8 cellular contexts compared by ENCODE assay signal in the genomic region with DNA sequence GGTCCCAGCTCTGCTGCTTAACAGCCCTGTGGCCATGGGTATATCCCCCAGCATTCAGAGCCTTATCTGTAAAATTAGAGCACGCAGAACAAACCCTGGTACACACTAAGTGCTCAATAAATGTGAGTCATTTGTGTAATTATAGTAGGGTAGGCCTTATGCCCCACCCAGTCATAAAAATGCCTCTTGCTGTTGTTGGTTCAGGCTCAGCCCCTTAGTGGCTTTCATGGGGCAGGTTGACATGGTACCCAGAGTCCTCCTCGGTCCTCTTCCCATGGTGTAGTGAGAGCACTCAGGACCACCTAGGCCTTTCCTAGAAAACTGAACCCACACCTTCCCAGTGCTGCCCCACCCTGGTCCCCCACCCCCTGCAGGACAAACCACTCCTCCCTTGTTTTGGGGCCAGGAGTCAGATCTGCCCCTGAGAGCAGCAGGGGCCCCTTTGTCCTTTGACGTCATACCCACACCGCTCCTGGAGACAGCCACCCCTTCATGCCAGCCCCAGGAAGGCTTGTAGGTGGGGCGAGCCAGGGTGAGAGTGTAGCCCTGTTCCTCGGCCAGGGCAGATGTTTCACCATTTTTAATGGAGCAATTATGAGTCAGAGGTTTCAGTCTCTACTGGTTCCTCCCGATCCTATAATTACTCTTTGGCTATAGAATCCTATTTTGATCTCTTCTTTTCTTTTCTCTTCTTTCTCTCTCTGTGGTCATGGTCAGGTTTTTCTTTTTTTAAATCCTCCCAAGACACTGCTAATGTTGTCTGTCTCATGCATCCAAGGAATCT. TPM values are rescaled to one million over a fixed set of nuclear protein-coding genes. Genes with fewer than 3 reads are reported as not detected.
A peak's percentile ranks its signal among the peaks of the same experiment; 100 is the strongest.
DNase-seq lines count a peak whose midpoint lies in the region; ATAC-seq and TF ChIP-seq lines count a peak whose summit lies in the region.

No MANE protein-coding gene starts in this region.

- TF ChIP-seq CTCF in CD4-positive, alpha-beta T cell (IDR thresholded peaks at IDR 0.05): no peak
- no peak for TF ChIP-seq CTCF in endodermal cell (conservative IDR thresholded peaks at IDR 0.05)

- H3K27me3 Mint-ChIP-seq in CD4-positive, alpha-beta T cell: no peaks in the 10 kb centered on the region
- H3K27me3 Mint-ChIP-seq in T-cell (no peaks in the 10 kb centered on the region), endodermal cell (ENCODE audit: insufficient read depth) (no peaks in the 10 kb centered on the region)
- no peaks in the 10 kb centered on the region for H3K27me3 Mint-ChIP-seq in naive thymus-derived CD4-positive, alpha-beta T cell

- H3K36me3 ChIP-seq in endodermal cell (ENCODE audit: control insufficient read depth, insufficient read depth, low read length): peaks cover 46% of the 10 kb centered on the region
- no peaks in the 10 kb centered on the region for H3K36me3 ChIP-seq in naive thymus-derived CD4-positive, alpha-beta T cell (ENCODE audit: control insufficient read depth in 2 of 3, insufficient read depth in 3 of 3, low read length in 3 of 3)

- no peak overlapping the region for H3K27ac ChIP-seq in CD4-positive, alpha-beta T cell (ENCODE audit: low read depth, low read length)
- peak overlapping the region; percentile 90 for H3K27ac ChIP-seq in endodermal cell (ENCODE audit: low read depth, low read length)
- H3K27ac ChIP-seq in naive thymus-derived CD4-positive, alpha-beta T cell (ENCODE audit: low read depth, low read length): no peak overlapping the region

- H3K36me3 Mint-ChIP-seq in CD4-positive, alpha-beta T cell (ENCODE audit: low read depth): peaks cover 9% of the 10 kb centered on the region
- H3K36me3 Mint-ChIP-seq in T-cell: peaks cover 14% of the 10 kb centered on the region
- H3K36me3 Mint-ChIP-seq in endodermal cell (ENCODE audit: low read depth): peaks cover 44% of the 10 kb centered on the region
- peaks cover 0 to 29% (median 5%) of the 10 kb centered on the region in 5 donors for H3K36me3 Mint-ChIP-seq in naive thymus-derived CD4-positive, alpha-beta T cell

- DNase-seq in CD4-positive, alpha-beta T cell: peak in 2 of 10 experiments; percentile 43
- peak; percentile 96 for DNase-seq in HS-27A (ENCODE audit: low read depth)
- DNase-seq in T-cell: peak in 29 of 34 experiments; percentile 12 to 59 (median 35)
- peak; percentile 78 for DNase-seq in endodermal cell
- no peak for DNase-seq in naive thymus-derived CD4-positive, alpha-beta T cell
- DNase-seq in NCI-H1105 (lab: John Stamatoyannopoulos, UW): no peak

- H3K4me3 ChIP-seq in endodermal cell (ENCODE audit: low read length): no peak overlapping the region
- H3K4me3 ChIP-seq in naive thymus-derived CD4-positive, alpha-beta T cell (ENCODE audit: low read length): no peak overlapping the region

- no peaks in the 10 kb centered on the region for H3K9me3 Mint-ChIP-seq in CD4-positive, alpha-beta T cell
- H3K9me3 Mint-ChIP-seq in T-cell: no peaks in the 10 kb centered on the region
- peaks cover 4% of the 10 kb centered on the region for H3K9me3 Mint-ChIP-seq in endodermal cell
- peaks cover 0 to 3% (median 0%) of the 10 kb centered on the region in 11 donors for H3K9me3 Mint-ChIP-seq in naive thymus-derived CD4-positive, alpha-beta T cell

- POLR2A ChIA-PET in CD4-positive, alpha-beta T cell (lab: Charles Lee): interaction anchor here (1.0 kb wide), 1 partner anchor 47 kb away, joined by 3 read pairs; no protein-coding TSS in a partner anchor
- POLR2A ChIA-PET in T-cell (lab: Charles Lee): interaction anchor here in 1 of 2 donors (0.6 kb wide), 1 partner anchor 36 kb away, joined by 6 read pairs; no protein-coding TSS in a partner anchor
- POLR2A ChIA-PET in naive thymus-derived CD4-positive, alpha-beta T cell (lab: Charles Lee): no interaction called here

- WGBS in endodermal cell (ENCODE audit: insufficient coverage in 1 of 2, insufficient read length in 1 of 2), 2 experiments: 80 to 82% methylated on average over 2 to 7 of the region's 7 CpGs

- H3K9me3 ChIP-seq in CD4-positive, alpha-beta T cell (ENCODE audit: control insufficient read depth, low read length): no peaks in the 10 kb centered on the region
- no peaks in the 10 kb centered on the region for H3K9me3 ChIP-seq in endodermal cell (ENCODE audit: control insufficient read depth, low read length)
- H3K9me3 ChIP-seq in naive thymus-derived CD4-positive, alpha-beta T cell (ENCODE audit: control insufficient read depth in 2 of 3, low read length in 3 of 3): no peaks in the 10 kb centered on the region

- intact Hi-C loops in CD4-positive, alpha-beta T cell (cut with DNase I, micrococcal nuclease): no loop called here
- intact Hi-C loops in naive thymus-derived CD4-positive, alpha-beta T cell (cut with micrococcal nuclease): no loop called here

- peaks cover 84% of the 10 kb centered on the region for H3K4me1 Mint-ChIP-seq in CD4-positive, alpha-beta T cell (ENCODE audit: low read depth)
- H3K4me1 Mint-ChIP-seq in T-cell (peaks cover 64 to 88% (median 78%) of the 10 kb centered on the region in 3 donors), endodermal cell (peaks cover 49% of the 10 kb centered on the region)
- H3K4me1 Mint-ChIP-seq in naive thymus-derived CD4-positive, alpha-beta T cell: peaks cover 33 to 88% (median 54%) of the 10 kb centered on the region in 7 donors

- peak; percentile 21 for ATAC-seq in CD4-positive, alpha-beta T cell (ENCODE audit: poor library complexity)
- peak in 2 of 4 experiments; percentile 14 to 21 for ATAC-seq in T-cell (replicated peaks in 1 of 4)
- peak; percentile 57 for ATAC-seq in naive thymus-derived CD4-positive, alpha-beta T cell
- no peak for ATAC-seq in GM21786 (IDR thresholded peaks at IDR 0.05; ENCODE audit: unreplicated experiment)
- no peak for ATAC-seq in GM18520 (IDR thresholded peaks at IDR 0.05; ENCODE audit: unreplicated experiment)

- peak overlapping the region; percentile 7 for H3K4me3 Mint-ChIP-seq in CD4-positive, alpha-beta T cell
- H3K4me3 Mint-ChIP-seq in T-cell (peak overlapping the region in 1 of 3 donors; percentile 8), endodermal cell (peak overlapping the region; percentile 34)
- H3K4me3 Mint-ChIP-seq in naive thymus-derived CD4-positive, alpha-beta T cell: peak overlapping the region in 1 of 10 donors; percentile 38

- CTCF ChIA-PET in CD4-positive, alpha-beta T cell (lab: Charles Lee): interaction anchor here (1.3 to 2.7 kb wide), 2 partner anchors 47 to 48 kb away, joined by 5 to 10 read pairs; no protein-coding TSS in a partner anchor
- CTCF ChIA-PET in T-cell (lab: Charles Lee): no interaction called here
- CTCF ChIA-PET in naive thymus-derived CD4-positive, alpha-beta T cell (lab: Charles Lee): no interaction called here

- peak overlapping the region; percentile 83 for H3K27ac Mint-ChIP-seq in CD4-positive, alpha-beta T cell
- H3K27ac Mint-ChIP-seq in T-cell (peak overlapping the region; percentile 76 to 84), endodermal cell (peak overlapping the region; percentile 99)
- H3K27ac Mint-ChIP-seq in naive thymus-derived CD4-positive, alpha-beta T cell: peak overlapping the region in 1 of 9 donors; percentile 75

- H3K4me1 ChIP-seq in endodermal cell (ENCODE audit: control insufficient read depth, insufficient read depth, low read length): peaks cover 31% of the 10 kb centered on the region
- peaks cover 18 to 77% of the 10 kb centered on the region in 2 donors for H3K4me1 ChIP-seq in naive thymus-derived CD4-positive, alpha-beta T cell (ENCODE audit: control insufficient read depth in 2 of 2, insufficient read depth in 2 of 2, low read length in 2 of 2)

- peak overlapping the region; percentile 73 for H3K9ac ChIP-seq in endodermal cell (ENCODE audit: extremely low read depth, low read length, poor library complexity, severe bottlenecking)

- H3K27me3 ChIP-seq in CD4-positive, alpha-beta T cell (ENCODE audit: control insufficient read depth, insufficient read depth, low read length): no peaks in the 10 kb centered on the region
- no peaks in the 10 kb centered on the region for H3K27me3 ChIP-seq in endodermal cell (ENCODE audit: control insufficient read depth, insufficient read depth, low read length, poor library complexity, severe bottlenecking)
- H3K27me3 ChIP-seq in naive thymus-derived CD4-positive, alpha-beta T cell (ENCODE audit: control insufficient read depth in 2 of 2, insufficient read depth in 2 of 2, low read length in 2 of 2): no peaks in the 10 kb centered on the region

RNA-seq across cellular contexts. Expression of a gene that starts 36.8 kb away (rescaled TPM):
- total RNA-seq in CD4-positive, alpha-beta T cell: 10 to 100 TPM; 70.3 to 84.0 TPM
- total RNA-seq in T-cell: 100 to 1,000 TPM in 4 of 5 donors, 10 to 100 TPM in 1; 100.0 to 201 (median 175) TPM
- total RNA-seq in endodermal cell: 100 to 1,000 TPM; 378 to 437 TPM
- polyA plus RNA-seq in endodermal cell (2013, experiment 1 of 2): 322 TPM
- 298 TPM for polyA plus RNA-seq in endodermal cell (2013, experiment 2 of 2)
- total RNA-seq in naive thymus-derived CD4-positive, alpha-beta T cell: 100 to 1,000 TPM in 2 of 5 experiments, 10 to 100 TPM in 3; 49.2 to 355 (median 54.4) TPM
- polyA plus RNA-seq in naive thymus-derived CD4-positive, alpha-beta T cell: 1 to 10 TPM; 2.8 to 3.9 TPM

Comparison
In these comparisons a context has a peak if more than half of its experiments do, and no peak if none do; other contexts are left out.
1. ATAC-seq: peak in CD4-positive, alpha-beta T cell (single experiment) and naive thymus-derived CD4-positive, alpha-beta T cell (single experiment); none in GM21786 (single experiment) and GM18520 (single experiment).
2. DNase-seq: peak in HS-27A (single experiment), T-cell (29 of 34) and endodermal cell (single experiment); none in naive thymus-derived CD4-positive, alpha-beta T cell (0 of 9) and NCI-H1105 (single experiment).